Comparison of ENCODE assay signal across 14 cellular contexts in the genomic region with DNA sequence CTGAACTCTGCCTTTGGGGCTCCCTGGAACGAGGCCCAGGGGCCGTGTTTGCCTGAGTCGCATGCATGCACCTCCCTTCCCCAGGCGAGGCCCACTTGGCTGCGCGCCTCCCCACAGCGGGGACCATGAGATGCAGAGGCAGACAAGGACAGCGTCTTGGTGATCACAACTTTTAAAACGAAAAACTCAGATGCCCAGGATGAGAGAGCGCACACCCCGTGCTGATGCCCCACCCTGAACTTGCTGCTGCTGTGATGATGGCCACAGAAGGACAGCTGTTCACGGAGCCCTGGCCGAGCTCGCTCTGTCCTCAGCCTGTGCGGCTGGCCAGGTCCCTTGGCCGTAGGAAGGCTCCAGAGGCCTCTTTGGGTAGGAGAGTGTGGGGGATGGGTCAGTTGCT. TPM values are rescaled to one million over a fixed set of nuclear protein-coding genes. Genes with fewer than 3 reads are reported as not detected.
"Had no signal": no experiment of that assay in that cellular context is flagged by ENCODE, and none has a peak within 500 bp of the region (broad histone marks: within the 10 kb centered on the region; RNA-seq: fewer than 3 reads in every experiment).

No MANE protein-coding gene starts in this region.

- H2AFZ ChIP-seq: parathyroid adenoma had no signal

- H3K27ac Mint-ChIP-seq: activated B cell treated with CpG ODN at 0.5 μM for 24 hours; activated CD8-positive, alpha-beta memory T cell treated with anti-CD3 and anti-CD28 coated beads, Interleukin-2, amount 10 ng/mL, durations not matched to agents 7 days and 5 days; activated naive CD4-positive, alpha-beta T cell treated with anti-CD3 and anti-CD28 coated beads, Interleukin-2, amount 50 U/mL, for 24 hours; activated T-cell treated with anti-CD3 and anti-CD28 coated beads, Interleukin-2, amount 50 U/mL, for 24 hours; T-helper 1 cell treated with Interleukin-12 subunit alpha and Interleukin-12 subunit beta and Interleukin-4 antibody, amounts not matched to agents 30 μg/mL and 1 μg/mL, for 36 hours had no signal

- H3K9ac ChIP-seq: parathyroid adenoma had no signal

- H3K36me3 Mint-ChIP-seq: activated naive CD4-positive, alpha-beta T cell treated with anti-CD3 and anti-CD28 coated beads, Interleukin-2, amount 50 U/mL, for 24 hours had no signal

- H3K4me3 Mint-ChIP-seq: activated B cell treated with CpG ODN at 0.5 μM for 24 hours; activated CD8-positive, alpha-beta memory T cell treated with anti-CD3 and anti-CD28 coated beads, Interleukin-2, amount 10 ng/mL, durations not matched to agents 7 days and 5 days; activated naive CD4-positive, alpha-beta T cell treated with anti-CD3 and anti-CD28 coated beads, Interleukin-2, amount 50 U/mL, for 24 hours; activated T-cell treated with anti-CD3 and anti-CD28 coated beads, Interleukin-2, amount 50 U/mL, for 24 hours; T-helper 1 cell treated with Interleukin-12 subunit alpha and Interleukin-12 subunit beta and Interleukin-4 antibody, amounts not matched to agents 30 μg/mL and 1 μg/mL, for 36 hours had no signal

- H3K27me3 Mint-ChIP-seq: activated CD8-positive, alpha-beta memory T cell treated with anti-CD3 and anti-CD28 coated beads, Interleukin-2, amount 10 ng/mL, durations not matched to agents 7 days and 5 days; activated naive CD4-positive, alpha-beta T cell treated with anti-CD3 and anti-CD28 coated beads, Interleukin-2, amount 50 U/mL, for 24 hours; activated T-cell treated with anti-CD3 and anti-CD28 coated beads, Interleukin-2, amount 50 U/mL, for 24 hours had no signal

- H3K4me3 ChIP-seq: esophagus muscularis mucosa, right atrium auricular region had no signal

- H3K27me3 ChIP-seq: brain microvascular endothelial cell, right atrium auricular region had no signal

- H3K36me3 ChIP-seq: brain microvascular endothelial cell, esophagus muscularis mucosa, right atrium auricular region had no signal

- H3K79me2 ChIP-seq: parathyroid adenoma had no signal

- H3K4me1 ChIP-seq: parathyroid adenoma, right atrium auricular region had no signal

- ATAC-seq: activated CD8-positive, alpha-beta memory T cell treated with anti-CD3 and anti-CD28 coated beads, Interleukin-2, amount 10 ng/mL, durations not matched to agents 7 days and 5 days had no signal

- DNase-seq: activated B cell treated with CpG ODN at 0.5 μM for 24 hours; activated CD8-positive, alpha-beta memory T cell treated with anti-CD3 and anti-CD28 coated beads, Interleukin-2, amount 10 ng/mL, durations not matched to agents 7 days and 5 days; activated effector memory CD4-positive, alpha-beta T cell treated with Interleukin-2 at 50 U/mL for 16 hours; activated T-cell treated with anti-CD3 and anti-CD28 coated beads, Interleukin-2, amount 50 U/mL, for 24 hours; brain microvascular endothelial cell; small intestine; trophoblast cell had no signal

- H3K27ac ChIP-seq: brain microvascular endothelial cell, parathyroid adenoma had no signal

RNA-seq across cellular contexts. Expression of a gene that starts 19.2 kb away (rescaled TPM):
- total RNA-seq: activated B cell treated with CpG ODN at 0.5 μM for 24 hours, dermis microvascular lymphatic vessel endothelial cell, fibroblast of villous mesenchyme had no signal
